21 cellular contexts compared by ENCODE assay signal in the genomic region with DNA sequence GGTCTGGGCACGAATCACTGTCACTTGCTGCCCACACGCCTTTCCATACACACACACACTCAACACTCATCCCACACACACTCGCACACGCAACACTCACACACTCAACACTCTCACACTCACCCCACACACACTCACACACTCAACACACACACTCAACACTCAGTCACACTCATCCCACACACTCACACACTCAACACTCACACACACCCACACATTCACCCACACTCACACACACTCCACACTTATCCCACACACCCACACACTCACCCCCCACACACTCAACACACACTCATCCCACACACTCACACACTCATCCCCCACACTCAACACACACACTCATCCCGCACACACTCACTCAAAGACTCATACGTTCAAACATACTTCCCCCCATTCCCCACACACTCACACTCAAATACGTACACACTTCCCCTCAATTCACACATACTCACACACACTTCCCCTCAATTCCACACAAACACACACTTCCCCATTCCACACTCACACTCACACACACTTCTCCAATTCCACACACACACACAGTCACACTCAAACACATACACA. TPM values are rescaled to one million over a fixed set of nuclear protein-coding genes. Genes with fewer than 3 reads are reported as not detected.
A peak's percentile ranks its signal among the peaks of the same experiment; 100 is the strongest.
DNase-seq lines count a peak whose midpoint lies in the region; ATAC-seq, FAIRE-seq and TF ChIP-seq lines count a peak whose summit lies in the region.
"Had no signal": no experiment of that assay in that cellular context is flagged by ENCODE, and none has a peak within 500 bp of the region (broad histone marks: within the 10 kb centered on the region; RNA-seq: fewer than 3 reads in every experiment).

No MANE protein-coding gene starts in this region.

- H2AK5ac ChIP-seq in neuronal stem cell (ENCODE audit: low read depth, low read length), result no peak overlapping the region

- H3K23ac ChIP-seq in neuronal stem cell (ENCODE audit: low read depth, low read length, poor library complexity), result no peak overlapping the region

- H3K36me3 ChIP-seq in HepG2 (replicated peaks in 1 of 2; ENCODE audit: control insufficient read depth in 1 of 2, insufficient read depth in 2 of 2, low read length in 2 of 2), result no peaks in the 10 kb centered on the region
- H3K36me3 ChIP-seq in right lobe of liver, result no peaks in the 10 kb centered on the region
- H3K36me3 ChIP-seq in neuronal stem cell (replicated peaks in 1 of 2; ENCODE audit: control insufficient read depth in 2 of 2, insufficient read depth in 2 of 2, low read length in 2 of 2), result no peaks in the 10 kb centered on the region
- no peaks in the 10 kb centered on the region for H3K36me3 ChIP-seq in Peyer's patch

- H3K4me2 ChIP-seq in HepG2 (ENCODE audit: low read depth, low read length) (no peak overlapping the region), neuronal stem cell (ENCODE audit: insufficient read depth, low read length, poor library complexity, severe bottlenecking) (no peak overlapping the region)
- H3K4me2 ChIP-seq: A549 had no signal

- H3K4me3 ChIP-seq in HepG2 (replicated peaks in 1 of 3; ENCODE audit: insufficient read depth in 1 of 3, low read depth in 2 of 3, low read length in 3 of 3) (no peak overlapping the region; a peak in 1 of 6 replicates), right lobe of liver (no peak overlapping the region), neuronal stem cell (ENCODE audit: low read length in 2 of 2) (peak overlapping the region in 1 of 2 donors; percentile 67), Peyer's patch (no peak overlapping the region)
- H3K4me3 ChIP-seq: A549 had no signal

- no peaks in the 10 kb centered on the region for H3K9me3 ChIP-seq in HepG2 (ENCODE audit: low read length)
- no peaks in the 10 kb centered on the region for H3K9me3 ChIP-seq in right lobe of liver
- peaks cover 0 to 7% of the 10 kb centered on the region in 2 donors for H3K9me3 ChIP-seq in neuronal stem cell (replicated peaks in 1 of 2; ENCODE audit: control insufficient read depth in 2 of 2, insufficient read depth in 1 of 2, low read depth in 1 of 2, low read length in 2 of 2)
- no peaks in the 10 kb centered on the region for H3K9me3 ChIP-seq in Peyer's patch
- H3K9me3 ChIP-seq: A549 had no signal

- H4K8ac ChIP-seq in neuronal stem cell (ENCODE audit: low read depth, low read length), result no peak overlapping the region

- H2BK5ac ChIP-seq in neuronal stem cell (ENCODE audit: low read length), result no peak overlapping the region

- H2AFZ ChIP-seq in HepG2 (ENCODE audit: low read length) (no peak overlapping the region), neuronal stem cell (ENCODE audit: low read length) (no peak overlapping the region)

- no peak overlapping the region for H4K91ac ChIP-seq in neuronal stem cell (ENCODE audit: low read depth, low read length, poor library complexity)

- TF ChIP-seq POLR2A in HepG2 (IDR thresholded peaks at IDR 0.05; ENCODE audit: insufficient read depth in 1 of 2, low read depth in 2 of 2, low read length in 2 of 2), result no peak
- no peak for TF ChIP-seq POLR2A in right lobe of liver (IDR thresholded peaks at IDR 0.05)
- no peak for TF ChIP-seq POLR2A in Peyer's patch (IDR thresholded peaks at IDR 0.05)

- TF ChIP-seq CTCF in HepG2 (CRISPR knock-in tag; IDR thresholded peaks at IDR 0.05) (no peak), right lobe of liver (IDR thresholded peaks at IDR 0.05) (no peak), VCaP (conservative IDR thresholded peaks at IDR 0.05) (no peak), Peyer's patch (IDR thresholded peaks at IDR 0.05) (no peak)

- BruUV-seq in HepG2 (replicated peaks; lab: Mats Ljungman, UMichigan), result no TSS peak

- intact Hi-C loops in HepG2 (cut with micrococcal nuclease; ENCODE audit: unreplicated experiment), result no loop called here
- intact Hi-C loops in right lobe of liver (cut with DNase I), result no loop called here

- H2BK15ac ChIP-seq in neuronal stem cell (ENCODE audit: low read length), result no peak overlapping the region

- DNase-seq in HepG2 (ENCODE audit: low spot score) (no peak), right lobe of liver (no peak), neuronal stem cell (ENCODE audit: low spot score) (no peak), NCI-H69 (lab: John Stamatoyannopoulos, UW) (no peak), SW 1271 (lab: John Stamatoyannopoulos, UW) (no peak), Peyer's patch (no peak)
- DNase-seq: AML-193, DMS153, DMS79, GDM1, GOT3, H9 had no signal

- no peak for FAIRE-seq in HepG2 (lab: Jason Lieb, UNC)
- FAIRE-seq: A549 had no signal

- no peak overlapping the region for H2BK120ac ChIP-seq in neuronal stem cell (ENCODE audit: low read depth, low read length)

- TF ChIP-seq RAD21 in HepG2 (CRISPR knock-in tag; IDR thresholded peaks at IDR 0.05), result no peak

- H3K79me1 ChIP-seq in neuronal stem cell (ENCODE audit: low read depth, low read length), result no peaks in the 10 kb centered on the region

- H3K18ac ChIP-seq in neuronal stem cell (ENCODE audit: low read length), result no peak overlapping the region

- peaks cover 6% of the 10 kb centered on the region; the same call in 1 of the 2 replicates for H4K20me1 ChIP-seq in HepG2 (ENCODE audit: insufficient read depth, low read length)

- no peak overlapping the region for H3K9ac ChIP-seq in HepG2 (ENCODE audit: insufficient read depth, low read depth, low read length)
- H3K9ac ChIP-seq in neuronal stem cell (ENCODE audit: low read depth, low read length, poor library complexity), result no peak overlapping the region

- ATAC-seq in HepG2, result no peak
- ATAC-seq in right lobe of liver, result no peak
- ATAC-seq in HG02610 (IDR thresholded peaks at IDR 0.05; ENCODE audit: unreplicated experiment), result no peak

- H3K27ac ChIP-seq in HepG2 (ENCODE audit: extremely low read length, insufficient read depth, low read length), result no peak overlapping the region
- no peak overlapping the region for H3K27ac ChIP-seq in right lobe of liver
- peak overlapping the region; percentile 38; the same call in 1 of the 2 replicates for H3K27ac ChIP-seq in VCaP
- no peak overlapping the region for H3K27ac ChIP-seq in neuronal stem cell (replicated peaks; ENCODE audit: low read length)
- no peak overlapping the region for H3K27ac ChIP-seq in Peyer's patch
- H3K27ac ChIP-seq: A549, HL-60 had no signal

- H3K4ac ChIP-seq in neuronal stem cell (ENCODE audit: low read length), result no peak overlapping the region

- WGBS in HepG2 (ENCODE audit: low lambda C conversion rate), result 56% methylated on average over 7 of the region's 7 CpGs
- WGBS in right lobe of liver (ENCODE audit: insufficient coverage, low coverage, low lambda C conversion rate, missing lambda C conversion rate), result 84% methylated on average over 6 of the region's 7 CpGs
- 100% methylated on average over 5 of the region's 7 CpGs for WGBS in neuronal stem cell (ENCODE audit: extremely low coverage in 2 of 2, insufficient read length in 2 of 2, insufficient replicate concordance in 1 of 2), 2 donors

- peak overlapping the region; percentile 2 for H2BK12ac ChIP-seq in neuronal stem cell (ENCODE audit: low read length)

- H3K4me1 ChIP-seq in HepG2 (ENCODE audit: insufficient read depth, low read length), result peaks cover 21% of the 10 kb centered on the region
- no peaks in the 10 kb centered on the region for H3K4me1 ChIP-seq in right lobe of liver
- peaks cover 2 to 5% of the 10 kb centered on the region in 2 donors for H3K4me1 ChIP-seq in neuronal stem cell (ENCODE audit: control insufficient read depth in 2 of 2, insufficient read depth in 1 of 2, low read depth in 1 of 2, low read length in 2 of 2)
- no peaks in the 10 kb centered on the region for H3K4me1 ChIP-seq in Peyer's patch
- H3K4me1 ChIP-seq: A549 had no signal

- CTCF ChIA-PET in HepG2 (lab: Yijun Ruan, JAX; ENCODE audit: low intra/inter-chr PET ratio, low total read pairs), result no interaction called here

- H3K79me2 ChIP-seq in HepG2 (ENCODE audit: insufficient read depth, low read length), result no peaks in the 10 kb centered on the region

- in situ Hi-C loops in HepG2 (cut with HindIII; ENCODE audit: extremely low pct_ligation_motif_present, low pct_unique_long_range_greater_than_20kb), result no loop called here

- TF ChIP-seq EP300 in HepG2 (IDR thresholded peaks at IDR 0.05; ENCODE audit: low read depth in 2 of 2, low read length in 2 of 2) (no peak), HepG2 (CRISPR knock-in tag; IDR thresholded peaks at IDR 0.05; ENCODE audit: borderline replicate concordance) (no peak)

- POLR2A ChIA-PET in HepG2 (lab: Yijun Ruan, JAX), result no interaction called here

- no peak overlapping the region for H3K14ac ChIP-seq in neuronal stem cell (ENCODE audit: low read length)

- H3K27me3 ChIP-seq in HepG2 (ENCODE audit: control insufficient read depth in 1 of 2, insufficient read depth in 2 of 2, low read length in 2 of 2) (peaks cover 34 to 58% of the 10 kb centered on the region in 2 experiments), right lobe of liver (no peaks in the 10 kb centered on the region), neuronal stem cell (ENCODE audit: control insufficient read depth in 3 of 3, insufficient read depth in 3 of 3, low read depth in 1 of 3, low read length in 3 of 3) (peaks cover 0 to 39% (median 0%) of the 10 kb centered on the region in 3 experiments), Peyer's patch (no peaks in the 10 kb centered on the region)

RNA-seq across cellular contexts. Expression of gene HRH3, which starts 9.0 kb away (rescaled TPM):
- 0.10 and 0.18 TPM in 2 replicates for total RNA-seq in HepG2 (2016; rRNA removed; fragmentation: Illumina TruSeq; extraction: Trizol)
- 0.10 TPM in 1 of 2 replicates, not detected in the other for total RNA-seq in HepG2 (2016; cell fraction: cytosol; rRNA removed; fragmentation: Illumina TruSeq; extraction: Trizol; ENCODE audit: low read depth)
- total RNA-seq in HepG2 (2016; cell fraction: insoluble cytoplasmic fraction; rRNA removed; fragmentation: Illumina TruSeq; extraction: Trizol), result 0.06 TPM in 1 of 2 replicates, not detected in the other
- 0.12 and 0.14 TPM in 2 replicates for total RNA-seq in HepG2 (2016; cell fraction: membrane; rRNA removed; fragmentation: Illumina TruSeq; extraction: Trizol)
- not detected in 2 replicates for total RNA-seq in HepG2 (2016; cell fraction: nucleus; rRNA removed; fragmentation: Illumina TruSeq; extraction: Trizol)
- not detected in 2 replicates for polyA plus RNA-seq in HepG2 (2011; rRNA removed)
- not detected in 2 replicates for polyA plus RNA-seq in HepG2 (2011; cell fraction: cytosol; rRNA removed)
- polyA plus RNA-seq in HepG2 (2011; cell fraction: nucleus; rRNA removed), result not detected in 2 replicates
- 0.08 TPM in 1 of 2 replicates, not detected in the other for polyA plus RNA-seq in HepG2 (2012)
- 0.08 TPM in 1 of 2 replicates, not detected in the other for polyA plus RNA-seq in HepG2 (2016; cell fraction: cytosol; fragmentation: Illumina TruSeq; extraction: Trizol; ENCODE audit: low read depth)
- 0.34 TPM in 1 of 2 replicates, not detected in the other for polyA plus RNA-seq in HepG2 (2016; cell fraction: insoluble cytoplasmic fraction; fragmentation: Illumina TruSeq; extraction: Trizol; ENCODE audit: low read depth)
- polyA plus RNA-seq in HepG2 (2016; cell fraction: membrane; fragmentation: Illumina TruSeq; extraction: Trizol; ENCODE audit: low read depth), result 0.17 TPM in 2 replicates
- not detected in 2 replicates for polyA plus RNA-seq in HepG2 (2016; cell fraction: nucleus; fragmentation: Illumina TruSeq; extraction: Trizol; ENCODE audit: insufficient read depth, low read depth)
- polyA minus RNA-seq in HepG2 (2011; rRNA and poly(A)+ RNA removed; ENCODE audit: low replicate concordance), result not detected in 2 replicates
- polyA minus RNA-seq in HepG2 (2011; cell fraction: cytosol; rRNA and poly(A)+ RNA removed), result not detected in 2 replicates
- polyA minus RNA-seq in HepG2 (2011; cell fraction: nucleus; rRNA and poly(A)+ RNA removed), result not detected in 2 replicates
- total RNA-seq in right lobe of liver, result not detected
- 1.4 TPM for polyA plus RNA-seq in neuronal stem cell (2013, experiment 1 of 2)
- 1.4 TPM for polyA plus RNA-seq in neuronal stem cell (2013, experiment 2 of 2)
- total RNA-seq in Peyer's patch, result under 1 TPM in 1 of 4 donors, not detected in 3; 0.27 TPM
- total RNA-seq: CD4-positive, alpha-beta memory T cell; Daoy; HT1080 had no signal
- polyA plus RNA-seq: A549; BJ; CD14-positive monocyte; CD4-positive, alpha-beta memory T cell had no signal

RNA-seq across cellular contexts. Expression of gene OSBPL2, which starts 9.3 kb away (rescaled TPM):
- 37.4 and 41.5 TPM in 2 replicates for total RNA-seq in HepG2 (2016; rRNA removed; fragmentation: Illumina TruSeq; extraction: Trizol)
- 19.3 and 19.7 TPM in 2 replicates for total RNA-seq in HepG2 (2016; cell fraction: cytosol; rRNA removed; fragmentation: Illumina TruSeq; extraction: Trizol; ENCODE audit: low read depth)
- 37.3 and 39.8 TPM in 2 replicates for total RNA-seq in HepG2 (2016; cell fraction: insoluble cytoplasmic fraction; rRNA removed; fragmentation: Illumina TruSeq; extraction: Trizol)
- total RNA-seq in HepG2 (2016; cell fraction: membrane; rRNA removed; fragmentation: Illumina TruSeq; extraction: Trizol), result 18.5 and 19.9 TPM in 2 replicates
- 31.6 and 31.7 TPM in 2 replicates for total RNA-seq in HepG2 (2016; cell fraction: nucleus; rRNA removed; fragmentation: Illumina TruSeq; extraction: Trizol)
- 18.5 and 20.5 TPM in 2 replicates for polyA plus RNA-seq in HepG2 (2011; rRNA removed)
- 11.8 and 12.2 TPM in 2 replicates for polyA plus RNA-seq in HepG2 (2011; cell fraction: cytosol; rRNA removed)
- 64.3 and 72.2 TPM in 2 replicates for polyA plus RNA-seq in HepG2 (2011; cell fraction: nucleus; rRNA removed)
- polyA plus RNA-seq in HepG2 (2012), result 29.8 and 30.8 TPM in 2 replicates
- polyA plus RNA-seq in HepG2 (2016; cell fraction: cytosol; fragmentation: Illumina TruSeq; extraction: Trizol; ENCODE audit: low read depth), result 3.5 and 4.8 TPM in 2 replicates
- polyA plus RNA-seq in HepG2 (2016; cell fraction: insoluble cytoplasmic fraction; fragmentation: Illumina TruSeq; extraction: Trizol; ENCODE audit: low read depth), result 31.7 and 35.2 TPM in 2 replicates
- polyA plus RNA-seq in HepG2 (2016; cell fraction: membrane; fragmentation: Illumina TruSeq; extraction: Trizol; ENCODE audit: low read depth), result 9.5 and 9.7 TPM in 2 replicates
- 69.1 and 71.6 TPM in 2 replicates for polyA plus RNA-seq in HepG2 (2016; cell fraction: nucleus; fragmentation: Illumina TruSeq; extraction: Trizol; ENCODE audit: insufficient read depth, low read depth)
- polyA minus RNA-seq in HepG2 (2011; rRNA and poly(A)+ RNA removed; ENCODE audit: low replicate concordance), result 28.3 and 39.1 TPM in 2 replicates
- polyA minus RNA-seq in HepG2 (2011; cell fraction: cytosol; rRNA and poly(A)+ RNA removed), result 11.3 and 14.2 TPM in 2 replicates
- 62.2 and 69.3 TPM in 2 replicates for polyA minus RNA-seq in HepG2 (2011; cell fraction: nucleus; rRNA and poly(A)+ RNA removed)
- total RNA-seq in right lobe of liver, result 10 to 100 TPM; 15.6 to 27.8 (median 21.2) TPM
- 23.2 TPM for polyA plus RNA-seq in neuronal stem cell (2013, experiment 1 of 2)
- polyA plus RNA-seq in neuronal stem cell (2013, experiment 2 of 2), result 23.6 TPM
- 10 to 100 TPM; 52.8 to 86.7 (median 64.2) TPM for total RNA-seq in Peyer's patch

RNA-seq across cellular contexts. Expression of gene MTG2, which starts 46.2 kb away (rescaled TPM):
- total RNA-seq in HepG2 (2016; rRNA removed; fragmentation: Illumina TruSeq; extraction: Trizol) (31.3 and 37.8 TPM in 2 replicates), right lobe of liver (10 to 100 TPM; 27.0 to 45.6 (median 31.8) TPM), Peyer's patch (10 to 100 TPM; 23.1 to 62.2 (median 31.6) TPM)
- total RNA-seq in HepG2 (2016; cell fraction: cytosol; rRNA removed; fragmentation: Illumina TruSeq; extraction: Trizol; ENCODE audit: low read depth), result 14.9 and 15.3 TPM in 2 replicates
- total RNA-seq in HepG2 (2016; cell fraction: insoluble cytoplasmic fraction; rRNA removed; fragmentation: Illumina TruSeq; extraction: Trizol), result 30.0 and 35.2 TPM in 2 replicates
- 20.4 and 23.8 TPM in 2 replicates for total RNA-seq in HepG2 (2016; cell fraction: membrane; rRNA removed; fragmentation: Illumina TruSeq; extraction: Trizol)
- total RNA-seq in HepG2 (2016; cell fraction: nucleus; rRNA removed; fragmentation: Illumina TruSeq; extraction: Trizol), result 23.8 and 28.4 TPM in 2 replicates
- polyA plus RNA-seq in HepG2 (2011; rRNA removed), result 20.4 and 22.5 TPM in 2 replicates
- 19.5 and 23.4 TPM in 2 replicates for polyA plus RNA-seq in HepG2 (2011; cell fraction: cytosol; rRNA removed)
- 31.1 and 31.2 TPM in 2 replicates for polyA plus RNA-seq in HepG2 (2011; cell fraction: nucleus; rRNA removed)
- polyA plus RNA-seq in HepG2 (2012), result 21.4 and 26.9 TPM in 2 replicates
- 13.5 and 13.6 TPM in 2 replicates for polyA plus RNA-seq in HepG2 (2016; cell fraction: cytosol; fragmentation: Illumina TruSeq; extraction: Trizol; ENCODE audit: low read depth)
- polyA plus RNA-seq in HepG2 (2016; cell fraction: insoluble cytoplasmic fraction; fragmentation: Illumina TruSeq; extraction: Trizol; ENCODE audit: low read depth), result 33.7 and 36.3 TPM in 2 replicates
- polyA plus RNA-seq in HepG2 (2016; cell fraction: membrane; fragmentation: Illumina TruSeq; extraction: Trizol; ENCODE audit: low read depth), result 18.0 and 19.8 TPM in 2 replicates
- 87.6 and 92.7 TPM in 2 replicates for polyA plus RNA-seq in HepG2 (2016; cell fraction: nucleus; fragmentation: Illumina TruSeq; extraction: Trizol; ENCODE audit: insufficient read depth, low read depth)
- 27.2 and 36.2 TPM in 2 replicates for polyA minus RNA-seq in HepG2 (2011; rRNA and poly(A)+ RNA removed; ENCODE audit: low replicate concordance)
- 13.0 and 15.4 TPM in 2 replicates for polyA minus RNA-seq in HepG2 (2011; cell fraction: cytosol; rRNA and poly(A)+ RNA removed)
- 16.7 and 20.9 TPM in 2 replicates for polyA minus RNA-seq in HepG2 (2011; cell fraction: nucleus; rRNA and poly(A)+ RNA removed)
- polyA plus RNA-seq in neuronal stem cell (2013, experiment 1 of 2), result 24.2 TPM
- 25.1 TPM for polyA plus RNA-seq in neuronal stem cell (2013, experiment 2 of 2)
